In the genomic region with DNA sequence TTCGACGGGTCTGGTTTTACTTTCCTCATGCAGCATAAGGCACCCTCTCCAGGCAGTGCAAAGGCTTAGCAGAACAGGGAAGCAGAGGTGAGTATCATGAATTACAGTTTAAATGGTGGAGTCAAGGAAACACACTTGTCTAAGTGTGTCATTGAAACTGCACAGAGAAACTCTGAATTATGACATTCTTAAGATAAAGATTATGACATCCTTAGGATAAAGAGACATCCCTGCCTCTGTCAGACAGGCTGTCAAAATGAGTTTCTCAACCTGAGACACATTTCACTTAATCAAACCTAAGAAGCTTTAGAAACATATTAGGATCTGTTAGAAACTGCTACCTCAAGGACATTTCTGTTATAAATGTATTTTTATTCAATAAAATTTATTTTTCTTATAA, we compare ENCODE assay signal across 22 cellular contexts.
DNase-seq lines count a peak whose midpoint lies in the region; FAIRE-seq and TF ChIP-seq lines count a peak whose summit lies in the region.
"Had no signal": no experiment of that assay in that cellular context is flagged by ENCODE, and none has a peak within 500 bp of the region (broad histone marks: within the 10 kb centered on the region; RNA-seq: fewer than 3 reads in every experiment).

No MANE protein-coding gene starts in this region.

- H3K4me3 ChIP-seq in neural cell (ENCODE audit: low read length) = no peak overlapping the region
- no peak overlapping the region for H3K4me3 ChIP-seq in osteoblast (ENCODE audit: insufficient read depth, low read length)
- H3K4me3 ChIP-seq: A549; BLaER1 treated with 17β-estradiol and CSF1 and Interleukin-3, amounts not matched to agents 10 nM and 100 nM had no signal

- peak; percentile 15 for TF ChIP-seq RAD21 in neural cell (conservative IDR thresholded peaks at IDR 0.05)

- H3K27me3 ChIP-seq in neural cell (ENCODE audit: insufficient read depth, low read depth, low read length) = no peaks in the 10 kb centered on the region
- H3K27me3 ChIP-seq in osteoblast (ENCODE audit: insufficient read depth, low read length) = no peaks in the 10 kb centered on the region
- H3K27me3 ChIP-seq: BLaER1 treated with 17β-estradiol and CSF1 and Interleukin-3, amounts not matched to agents 10 nM and 100 nM had no signal

- no peaks in the 10 kb centered on the region for H3F3A ChIP-seq in neural cell (ENCODE audit: insufficient read depth, low read length, poor library complexity, severe bottlenecking)

- H3K27ac ChIP-seq in neural cell (ENCODE audit: low read length) = no peak overlapping the region
- H3K27ac ChIP-seq in osteoblast (ENCODE audit: low read depth, low read length) = no peak overlapping the region
- H3K27ac ChIP-seq: 22Rv1; A549; BLaER1 treated with 17β-estradiol and CSF1 and Interleukin-3, amounts not matched to agents 10 nM and 100 nM; C4-2B had no signal

- H3K9ac ChIP-seq in neural cell (ENCODE audit: low read length) = no peak overlapping the region
- H3K9ac ChIP-seq: BLaER1 treated with 17β-estradiol and CSF1 and Interleukin-3, amounts not matched to agents 10 nM and 100 nM had no signal

- no peaks in the 10 kb centered on the region for H3K4me1 ChIP-seq in osteoblast (ENCODE audit: insufficient read depth, low read length)
- H3K4me1 ChIP-seq: A549, Caco-2 had no signal

- H4K20me1 ChIP-seq in neural cell (ENCODE audit: insufficient read depth) (no peaks in the 10 kb centered on the region), osteoblast (ENCODE audit: insufficient read depth, low read length) (no peaks in the 10 kb centered on the region)
- H4K20me1 ChIP-seq: BLaER1 treated with 17β-estradiol and CSF1 and Interleukin-3, amounts not matched to agents 10 nM and 100 nM had no signal

- H3K9me3 ChIP-seq in neural cell (ENCODE audit: low read length) (no peaks in the 10 kb centered on the region), osteoblast (ENCODE audit: low read depth, low read length) (no peaks in the 10 kb centered on the region)
- H3K9me3 ChIP-seq: A549; BLaER1 treated with 17β-estradiol and CSF1 and Interleukin-3, amounts not matched to agents 10 nM and 100 nM; Caco-2 had no signal

- no peak overlapping the region for H3K4me2 ChIP-seq in neural cell (ENCODE audit: low read length)
- no peak overlapping the region for H3K4me2 ChIP-seq in osteoblast (ENCODE audit: insufficient read depth, low read length)
- H3K4me2 ChIP-seq: A549 had no signal

- FAIRE-seq in HTR-8/SVneo (lab: Jason Lieb, UNC) = peak; percentile 20
- FAIRE-seq: A549, D721Med, GM12891, GM18507 had no signal

- no peak overlapping the region for H2AFZ ChIP-seq in neural cell (ENCODE audit: low read depth, low read length)
- H2AFZ ChIP-seq in osteoblast (ENCODE audit: low read length) = no peak overlapping the region

- TF ChIP-seq EP300 in neural cell (conservative IDR thresholded peaks at IDR 0.05; ENCODE audit: poor library complexity, severe bottlenecking) = peak; percentile 98

- no peaks in the 10 kb centered on the region for H3K79me2 ChIP-seq in neural cell (replicated peaks; ENCODE audit: insufficient read depth, low read length)
- no peaks in the 10 kb centered on the region for H3K79me2 ChIP-seq in osteoblast (ENCODE audit: insufficient read depth, low read length)

- DNase-seq in HTR-8/SVneo (ENCODE audit: insufficient read length, low spot score) (no peak), osteoblast (ENCODE audit: insufficient read length, low spot score, missing footprints) (peak; percentile 66), DMS153 treated with DMSO at 0.1 percent for 48 hours (lab: John Stamatoyannopoulos, UW; ENCODE audit: unreplicated experiment) (no peak), GM13976 (ENCODE audit: low spot score) (no peak)
- DNase-seq: AML-193; Caco-2; Calu3; CD4-positive, alpha-beta T cell; CD8-positive, alpha-beta T cell; DMS53; DMS79; DND-41; EL; GDM1 had no signal

- H3K36me3 ChIP-seq in neural cell (ENCODE audit: insufficient read depth, low read length) (no peaks in the 10 kb centered on the region), osteoblast (ENCODE audit: insufficient read depth, low read length) (no peaks in the 10 kb centered on the region)
- H3K36me3 ChIP-seq: BLaER1 treated with 17β-estradiol and CSF1 and Interleukin-3, amounts not matched to agents 10 nM and 100 nM had no signal

- TF ChIP-seq CTCF in neural cell (IDR thresholded peaks at IDR 0.05; ENCODE audit: poor library complexity, severe bottlenecking) = peak; percentile 42
- no peak for TF ChIP-seq CTCF in osteoblast (IDR thresholded peaks at IDR 0.05; ENCODE audit: extremely low read depth, low read depth, low read length)
- no peak for TF ChIP-seq CTCF in GM13976 (IDR thresholded peaks at IDR 0.05; ENCODE audit: borderline replicate concordance, control extremely low read depth, extremely low read depth, insufficient read depth, missing control alignments)

- H3K9me2 ChIP-seq in neural cell (ENCODE audit: insufficient read depth, low read length) = no peaks in the 10 kb centered on the region

- in situ Hi-C loops in GM13976 (cut with MboI; ENCODE audit: low sequenced_read_pairs, unreplicated experiment) = no loop called here

TF ChIP-seq in neural cell, 6 proteins besides CTCF, POLR2A, EP300 and RAD21:
- TF ChIP-seq, protein P1, sequence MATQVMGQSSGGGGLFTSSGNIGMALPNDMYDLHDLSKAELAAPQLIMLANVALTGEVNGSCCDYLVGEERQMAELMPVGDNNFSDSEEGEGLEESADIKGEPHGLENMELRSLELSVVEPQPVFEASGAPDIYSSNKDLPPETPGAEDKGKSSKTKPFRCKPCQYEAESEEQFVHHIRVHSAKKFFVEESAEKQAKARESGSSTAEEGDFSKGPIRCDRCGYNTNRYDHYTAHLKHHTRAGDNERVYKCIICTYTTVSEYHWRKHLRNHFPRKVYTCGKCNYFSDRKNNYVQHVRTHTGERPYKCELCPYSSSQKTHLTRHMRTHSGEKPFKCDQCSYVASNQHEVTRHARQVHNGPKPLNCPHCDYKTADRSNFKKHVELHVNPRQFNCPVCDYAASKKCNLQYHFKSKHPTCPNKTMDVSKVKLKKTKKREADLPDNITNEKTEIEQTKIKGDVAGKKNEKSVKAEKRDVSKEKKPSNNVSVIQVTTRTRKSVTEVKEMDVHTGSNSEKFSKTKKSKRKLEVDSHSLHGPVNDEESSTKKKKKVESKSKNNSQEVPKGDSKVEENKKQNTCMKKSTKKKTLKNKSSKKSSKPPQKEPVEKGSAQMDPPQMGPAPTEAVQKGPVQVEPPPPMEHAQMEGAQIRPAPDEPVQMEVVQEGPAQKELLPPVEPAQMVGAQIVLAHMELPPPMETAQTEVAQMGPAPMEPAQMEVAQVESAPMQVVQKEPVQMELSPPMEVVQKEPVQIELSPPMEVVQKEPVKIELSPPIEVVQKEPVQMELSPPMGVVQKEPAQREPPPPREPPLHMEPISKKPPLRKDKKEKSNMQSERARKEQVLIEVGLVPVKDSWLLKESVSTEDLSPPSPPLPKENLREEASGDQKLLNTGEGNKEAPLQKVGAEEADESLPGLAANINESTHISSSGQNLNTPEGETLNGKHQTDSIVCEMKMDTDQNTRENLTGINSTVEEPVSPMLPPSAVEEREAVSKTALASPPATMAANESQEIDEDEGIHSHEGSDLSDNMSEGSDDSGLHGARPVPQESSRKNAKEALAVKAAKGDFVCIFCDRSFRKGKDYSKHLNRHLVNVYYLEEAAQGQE (IDR thresholded peaks at IDR 0.05; ENCODE audit: borderline replicate concordance) = no peak
- TF ChIP-seq POLR2AphosphoS5 (IDR thresholded peaks at IDR 0.05) (peak; percentile 95), MXI1 (conservative IDR thresholded peaks at IDR 0.05; ENCODE audit: poor library complexity, severe bottlenecking) (no peak)
TF ChIP-seq in neural cell: peak in this region for 1.
